Comparison of ENCODE assay signal across 8 cellular contexts in the genomic region with DNA sequence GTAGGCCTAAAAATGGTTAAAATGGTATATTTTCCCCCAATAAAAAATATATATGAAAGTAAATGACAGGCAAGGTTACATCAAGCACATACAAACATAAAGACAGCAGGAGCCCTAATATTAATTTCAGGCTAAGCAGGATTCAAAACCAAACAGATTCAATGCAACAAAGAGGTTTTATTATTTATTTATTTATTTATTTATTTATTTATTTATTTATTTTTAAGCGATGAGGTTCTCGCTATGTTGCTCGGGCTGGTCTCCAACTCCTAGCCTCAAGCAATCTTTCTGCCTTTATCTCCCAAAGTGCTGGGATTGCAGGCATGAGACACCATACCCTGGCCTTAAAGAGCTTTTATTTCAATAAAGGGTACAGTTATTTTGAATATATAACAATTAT.
"Had no signal": no experiment of that assay in that cellular context is flagged by ENCODE, and none has a peak within 500 bp of the region (broad histone marks: within the 10 kb centered on the region; RNA-seq: fewer than 3 reads in every experiment).

No MANE protein-coding gene starts in this region.

- FAIRE-seq: G401.6, GM12878, GM12891, GM12892, GM18507, GM19239 had no signal

- H3K4me3 ChIP-seq: GM12878 had no signal

- ATAC-seq: GM12878 had no signal

- DNase-seq: GDM1, GF-D8 had no signal
